ENCODE assay signal across 17 cellular contexts in genomic region chr4:38123555-38123954, GRCh38.
"Had no signal": no experiment of that assay in that cellular context is flagged by ENCODE, and none has a peak within 500 bp of the region (broad histone marks: within the 10 kb centered on the region; RNA-seq: fewer than 3 reads in every experiment).

No MANE protein-coding gene starts in this region.

- H3K27ac ChIP-seq: body of pancreas, epithelial cell of prostate, tibial artery had no signal

- H3K4me3 Mint-ChIP-seq: activated CD8-positive, alpha-beta T cell treated with anti-CD3 and anti-CD28 coated beads, Interleukin-2, amount 10 ng/mL, durations not matched to agents 7 days and 5 days; activated naive CD4-positive, alpha-beta T cell treated with anti-CD3 and anti-CD28 coated beads for 36 hours; activated T-cell treated with anti-CD3 and anti-CD28 coated beads, Interleukin-2, amount 50 U/mL, for 24 hours; naive thymus-derived CD8-positive, alpha-beta T cell had no signal

- H3K9me3 ChIP-seq: body of pancreas, tibial artery had no signal

- H3K27me3 Mint-ChIP-seq: activated T-cell treated with anti-CD3 and anti-CD28 coated beads, Interleukin-2, amount 50 U/mL, for 24 hours; naive thymus-derived CD8-positive, alpha-beta T cell had no signal

- H3K27ac Mint-ChIP-seq: activated CD8-positive, alpha-beta T cell treated with anti-CD3 and anti-CD28 coated beads, Interleukin-2, amount 10 ng/mL, durations not matched to agents 7 days and 5 days; activated naive CD4-positive, alpha-beta T cell treated with anti-CD3 and anti-CD28 coated beads for 36 hours; activated T-cell treated with anti-CD3 and anti-CD28 coated beads, Interleukin-2, amount 50 U/mL, for 24 hours had no signal

- H3K79me2 ChIP-seq: hepatocyte had no signal

- H3K4me3 ChIP-seq: body of pancreas, hepatocyte, tibial artery had no signal

- H3K9me3 Mint-ChIP-seq: activated naive CD4-positive, alpha-beta T cell treated with anti-CD3 and anti-CD28 coated beads for 36 hours; activated T-cell treated with anti-CD3 and anti-CD28 coated beads, Interleukin-2, amount 50 U/mL, for 24 hours; naive thymus-derived CD8-positive, alpha-beta T cell had no signal

- ATAC-seq: activated CD8-positive, alpha-beta T cell treated with anti-CD3 and anti-CD28 coated beads, Interleukin-2, amount 10 ng/mL, durations not matched to agents 7 days and 5 days; body of pancreas; left cardiac atrium; naive thymus-derived CD8-positive, alpha-beta T cell had no signal

- H3K4me1 ChIP-seq: body of pancreas had no signal

- H3K4me2 ChIP-seq: hepatocyte had no signal

- H3K27me3 ChIP-seq: body of pancreas, hepatocyte, tibial artery had no signal

- DNase-seq: activated CD4-positive, alpha-beta T cell treated with anti-CD3 and anti-CD28 coated beads for 48 hours; activated CD4-positive, CD25-positive, alpha-beta regulatory T cell; activated CD8-positive, alpha-beta T cell treated with anti-CD3 and anti-CD28 coated beads, Interleukin-2, amount 10 ng/mL, durations not matched to agents 7 days and 5 days; activated naive CD4-positive, alpha-beta T cell treated with anti-CD3 and anti-CD28 coated beads for 36 hours; activated T-cell treated with anti-CD3 and anti-CD28 coated beads, Interleukin-2, amount 50 U/mL, for 24 hours; body of pancreas; dermis blood vessel endothelial cell; foreskin fibroblast; left cardiac atrium; naive thymus-derived CD8-positive, alpha-beta T cell; nucleus accumbens; retina; stimulated activated CD4-positive, alpha-beta T cell treated with anti-CD3 and anti-CD28 coated beads, Interleukin-2, amount 100 ng/mL, for 24 hours; stimulated activated naive CD4-positive, alpha-beta T cell treated with Interleukin-2 at 50 U/mL for 16 hours; tibial artery had no signal

- H2AFZ ChIP-seq: hepatocyte had no signal
